In genomic region chrX:104173841-104174240, GRCh38 we compare ENCODE assay signal across 20 cellular contexts.
"Had no signal": no experiment of that assay in that cellular context is flagged by ENCODE, and none has a peak within 500 bp of the region (broad histone marks: within the 10 kb centered on the region; RNA-seq: fewer than 3 reads in every experiment).

No MANE protein-coding gene starts in this region.

- DNase-seq: naive thymus-derived CD4-positive, alpha-beta T cell; natural killer cell; occipital lobe; ovary; posterior cingulate gyrus; psoas muscle; right cardiac atrium; right lobe of liver; sigmoid colon; spleen; stimulated activated CD4-positive, alpha-beta T cell treated with anti-CD3 and anti-CD28 coated beads, Interleukin-12 subunit alpha, Interleukin-12 subunit beta, amount 100 ng/mL, for 4 hours; stimulated activated CD4-positive, alpha-beta T cell treated with anti-CD3 and anti-CD28 coated beads, Interleukin-1b, Interleukin-23, amount 100 ng/mL, for 48 hours; stimulated activated CD4-positive, alpha-beta T cell treated with anti-CD3 and anti-CD28 coated beads, Interleukin-4, amount 100 ng/mL, for 24 hours; stimulated activated naive B cell treated with anti-CD40 and anti-IgM and Interleukin-4, amounts not matched to agents 10 μg/mL and 1 μg/mL and 100 μg/mL, for 72 hours; stimulated activated naive CD4-positive, alpha-beta T cell treated with Interleukin-2 at 50 U/mL for 16 hours; stomach; thyroid gland; trophoblast cell; upper lobe of left lung had no signal

- ATAC-seq: naive thymus-derived CD4-positive, alpha-beta T cell; natural killer cell; psoas muscle; right cardiac atrium; right lobe of liver; stimulated activated effector memory CD8-positive, alpha-beta T cell treated with anti-CD3 and anti-CD28 coated beads, Interleukin-12 subunit alpha, Interleukin-12 subunit beta, amount 100 ng/mL, for 72 hours; stimulated activated naive B cell treated with anti-CD40 and anti-IgM and Interleukin-4, amounts not matched to agents 10 μg/mL and 1 μg/mL and 100 μg/mL, for 72 hours had no signal
